15 cellular contexts compared by ENCODE assay signal in the genomic region with DNA sequence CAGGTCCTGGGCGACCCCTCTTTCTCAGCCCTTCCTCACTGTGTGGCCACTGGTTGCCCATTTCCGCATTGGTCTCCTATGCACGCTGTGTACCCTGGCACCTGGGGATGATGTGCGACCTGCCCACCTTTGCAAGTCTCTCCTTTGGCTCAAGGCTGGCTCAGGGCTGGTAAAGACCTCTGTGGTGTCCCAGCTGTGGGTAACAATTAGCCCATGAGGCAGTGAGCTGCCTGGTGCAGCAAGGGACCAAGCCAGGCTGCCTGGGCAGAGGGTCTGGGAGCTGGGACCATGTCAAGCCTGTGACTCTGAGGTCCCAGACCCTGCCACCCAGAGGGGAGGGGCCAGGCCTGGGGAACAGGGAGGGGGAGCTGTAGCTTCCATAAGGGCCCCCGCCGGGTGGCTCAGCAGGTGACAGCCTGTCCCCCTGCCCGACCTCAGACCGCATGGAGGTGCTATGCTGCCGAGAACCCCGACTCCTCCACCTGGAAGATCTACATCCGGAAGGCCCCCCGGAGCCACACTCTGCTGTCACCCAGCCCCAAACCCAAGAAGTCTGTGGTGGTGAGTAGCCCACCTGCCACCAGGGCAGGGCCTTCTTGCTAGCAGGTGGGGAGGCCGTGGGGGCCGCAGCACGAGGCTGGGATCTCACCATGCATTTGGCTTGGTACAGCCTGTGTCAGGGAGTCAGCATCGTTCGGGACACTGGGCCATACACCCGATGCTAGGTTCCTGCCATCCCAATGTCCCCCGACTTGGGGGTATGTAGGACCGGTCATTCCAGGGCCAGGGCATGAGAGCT.
A peak's percentile ranks its signal among the peaks of the same experiment; 100 is the strongest.
DNase-seq lines count a peak whose midpoint lies in the region; TF ChIP-seq lines count a peak whose summit lies in the region.
"Had no signal": no experiment of that assay in that cellular context is flagged by ENCODE, and none has a peak within 500 bp of the region (broad histone marks: within the 10 kb centered on the region; RNA-seq: fewer than 3 reads in every experiment).

No MANE protein-coding gene starts in this region.

- no peaks in the 10 kb centered on the region for H3K27me3 ChIP-seq in hepatocyte
- H3K27me3 ChIP-seq in sigmoid colon, result peaks cover 0 to 5% (median 0%) of the 10 kb centered on the region in 3 donors
- no peaks in the 10 kb centered on the region for H3K27me3 ChIP-seq in uterus

- no peaks in the 10 kb centered on the region for H3K27me3 Mint-ChIP-seq in activated CD4-positive, alpha-beta T cell treated with anti-CD3 and anti-CD28 coated beads, Interleukin-2, amount 10 ng/mL, durations not matched to agents 7 days and 5 days

- H3K4me2 ChIP-seq in hepatocyte, result no peak overlapping the region
- H3K4me2 ChIP-seq: A549, PC-9 had no signal

- POLR2A ChIA-PET in activated CD4-positive, alpha-beta T cell treated with anti-CD3 and anti-CD28 coated beads, Interleukin-2, amount 10 ng/mL, durations not matched to agents 7 days and 5 days (lab: Charles Lee), result no interaction called here

- H3K36me3 ChIP-seq in hepatocyte (replicated peaks; ENCODE audit: insufficient read depth, low read depth) (no peaks in the 10 kb centered on the region), sigmoid colon (no peaks in the 10 kb centered on the region), uterus (no peaks in the 10 kb centered on the region)

- no peaks in the 10 kb centered on the region for H3K4me1 Mint-ChIP-seq in activated CD4-positive, alpha-beta T cell treated with anti-CD3 and anti-CD28 coated beads, Interleukin-2, amount 10 ng/mL, durations not matched to agents 7 days and 5 days
- H3K4me1 Mint-ChIP-seq: immature natural killer cell had no signal

- TF ChIP-seq EP300 in sigmoid colon (IDR thresholded peaks at IDR 0.05), result no peak

- TF ChIP-seq POLR2A in sigmoid colon (IDR thresholded peaks at IDR 0.05) (no peak), uterus (IDR thresholded peaks at IDR 0.05) (no peak)

- H3K4me3 Mint-ChIP-seq in activated CD4-positive, alpha-beta T cell treated with anti-CD3 and anti-CD28 coated beads, Interleukin-2, amount 10 ng/mL, durations not matched to agents 7 days and 5 days, result no peak overlapping the region
- H3K4me3 Mint-ChIP-seq: immature natural killer cell had no signal

- H3K9me3 ChIP-seq in hepatocyte (ENCODE audit: low read depth), result no peaks in the 10 kb centered on the region
- H3K9me3 ChIP-seq in sigmoid colon, result no peaks in the 10 kb centered on the region
- no peaks in the 10 kb centered on the region for H3K9me3 ChIP-seq in uterus
- H3K9me3 ChIP-seq: A549, Caco-2 had no signal

- H3K4me1 ChIP-seq in hepatocyte (ENCODE audit: insufficient read depth) (no peaks in the 10 kb centered on the region), sigmoid colon (peaks cover 0 to 8% (median 2%) of the 10 kb centered on the region in 4 donors), uterus (no peaks in the 10 kb centered on the region)
- H3K4me1 ChIP-seq: A549, Caco-2 had no signal

- no peaks in the 10 kb centered on the region for H3K9me3 Mint-ChIP-seq in activated CD4-positive, alpha-beta T cell treated with anti-CD3 and anti-CD28 coated beads, Interleukin-2, amount 10 ng/mL, durations not matched to agents 7 days and 5 days
- H3K9me3 Mint-ChIP-seq: immature natural killer cell had no signal

- no peaks in the 10 kb centered on the region for H3K36me3 Mint-ChIP-seq in activated CD4-positive, alpha-beta T cell treated with anti-CD3 and anti-CD28 coated beads, Interleukin-2, amount 10 ng/mL, durations not matched to agents 7 days and 5 days (ENCODE audit: low read depth)
- H3K36me3 Mint-ChIP-seq: immature natural killer cell had no signal

- CTCF ChIA-PET in activated CD4-positive, alpha-beta T cell treated with anti-CD3 and anti-CD28 coated beads, Interleukin-2, amount 10 ng/mL, durations not matched to agents 7 days and 5 days (lab: Charles Lee), result no interaction called here

- TF ChIP-seq CTCF in GM20000 (IDR thresholded peaks at IDR 0.05; ENCODE audit: extremely low read depth, missing control alignments) (no peak), hepatocyte (IDR thresholded peaks at IDR 0.05; ENCODE audit: poor library complexity) (no peak), sigmoid colon (IDR thresholded peaks at IDR 0.05) (no peak), uterus (IDR thresholded peaks at IDR 0.05) (no peak)

- H4K20me1 ChIP-seq in hepatocyte (ENCODE audit: insufficient read depth, poor library complexity, severe bottlenecking), result no peaks in the 10 kb centered on the region

- peak; percentile 5 for DNase-seq in activated CD4-positive, alpha-beta T cell treated with anti-CD3 and anti-CD28 coated beads, Interleukin-2, amount 10 ng/mL, durations not matched to agents 7 days and 5 days
- no peak for DNase-seq in activated CD4-positive, alpha-beta T cell treated with anti-CD3 and anti-CD28 coated beads, Interleukin-2, amount 50 U/mL, for 4 hours
- peak; percentile 16 for DNase-seq in GM20000 (ENCODE audit: low spot score)
- peak; percentile 3 for DNase-seq in hepatocyte (ENCODE audit: low spot score)
- DNase-seq in sigmoid colon, result peak; percentile 55
- DNase-seq in stimulated activated CD4-positive, alpha-beta T cell treated with anti-CD3 and anti-CD28 coated beads, Interleukin-4, amount 100 ng/mL, for 1 hour, result no peak
- DNase-seq in NCI-H1694 treated with DMSO at 0.1 percent for 48 hours (lab: John Stamatoyannopoulos, UW), result no peak
- no peak for DNase-seq in uterus
- DNase-seq: amniotic stem cell, immature natural killer cell, NCI-H1417 treated with DMSO at 0.1 percent for 48 hours, NCI-H510A, PC-9 had no signal

- H3K27ac ChIP-seq in hepatocyte, result no peak overlapping the region
- no peak overlapping the region for H3K27ac ChIP-seq in sigmoid colon
- H3K27ac ChIP-seq in uterus, result no peak overlapping the region
- H3K27ac ChIP-seq: A549, PC-9 had no signal

- H3K9me2 ChIP-seq in hepatocyte (replicated peaks; ENCODE audit: insufficient read depth), result no peaks in the 10 kb centered on the region

- H3K27ac Mint-ChIP-seq in activated CD4-positive, alpha-beta T cell treated with anti-CD3 and anti-CD28 coated beads, Interleukin-2, amount 10 ng/mL, durations not matched to agents 7 days and 5 days, result no peak overlapping the region

- H3K79me2 ChIP-seq in hepatocyte, result no peaks in the 10 kb centered on the region

- WGBS in hepatocyte (ENCODE audit: low lambda C conversion rate, missing lambda C conversion rate), result 97% methylated on average over 20 of the region's 20 CpGs
- 95 to 96% methylated on average over 20 of the region's 20 CpGs for WGBS in sigmoid colon, 2 donors

- H2AFZ ChIP-seq in hepatocyte, result no peak overlapping the region
- H2AFZ ChIP-seq: PC-9 had no signal

- intact Hi-C loops in sigmoid colon (cut with DNase I) (no loop called here), uterus (cut with DNase I; ENCODE audit: low total_unique reads) (no loop called here)

- no peak overlapping the region for H3K4me3 ChIP-seq in hepatocyte
- no peak overlapping the region for H3K4me3 ChIP-seq in sigmoid colon
- no peak overlapping the region for H3K4me3 ChIP-seq in uterus
- H3K4me3 ChIP-seq: A549, PC-9 had no signal

Comparison
In these comparisons a context has a peak if more than half of its experiments do, and no peak if none do; other contexts are left out.
1. DNase-seq: peak in activated CD4-positive, alpha-beta T cell treated with anti-CD3 and anti-CD28 coated beads, Interleukin-2, amount 10 ng/mL, durations not matched to agents 7 days and 5 days (single experiment), GM20000 (single experiment), hepatocyte (single experiment) and sigmoid colon (single experiment); none in activated CD4-positive, alpha-beta T cell treated with anti-CD3 and anti-CD28 coated beads, Interleukin-2, amount 50 U/mL, for 4 hours (0 of 2), stimulated activated CD4-positive, alpha-beta T cell treated with anti-CD3 and anti-CD28 coated beads, Interleukin-4, amount 100 ng/mL, for 1 hour (single experiment), NCI-H1694 treated with DMSO at 0.1 percent for 48 hours (single experiment) and uterus (0 of 2).